9 cellular contexts compared by ENCODE assay signal in genomic region chr17:57044976-57045867, GRCh38. TPM values are rescaled to one million over a fixed set of nuclear protein-coding genes. Genes with fewer than 3 reads are reported as not detected.
DNase-seq lines count a peak whose midpoint lies in the region; ATAC-seq, FAIRE-seq and TF ChIP-seq lines count a peak whose summit lies in the region.
"Had no signal": no experiment of that assay in that cellular context is flagged by ENCODE, and none has a peak within 500 bp of the region (broad histone marks: within the 10 kb centered on the region; RNA-seq: fewer than 3 reads in every experiment).

No MANE protein-coding gene starts in this region.

- H3K9ac ChIP-seq in HepG2 (ENCODE audit: insufficient read depth, low read depth, low read length) (no peak overlapping the region), stomach smooth muscle (ENCODE audit: low read length in 2 of 2) (peak overlapping the region; percentile 1 to 51)

- in situ Hi-C loops in HepG2 (cut with HindIII; ENCODE audit: extremely low pct_ligation_motif_present, low pct_unique_long_range_greater_than_20kb), result no loop called here

- H3K4me1 ChIP-seq in HepG2 (ENCODE audit: insufficient read depth, low read length), result no peaks in the 10 kb centered on the region; the same call in 1 of the 2 replicates
- peaks cover 13% of the 10 kb centered on the region for H3K4me1 ChIP-seq in stomach smooth muscle (ENCODE audit: control insufficient read depth, insufficient read depth, low read length)

- H3K9me3 Mint-ChIP-seq in activated T-cell treated with anti-CD3 and anti-CD28 coated beads, Interleukin-2, amount 50 U/mL, for 72 hours, result no peaks in the 10 kb centered on the region

- FAIRE-seq in HepG2 (lab: Jason Lieb, UNC), result no peak

- ATAC-seq in activated CD4-positive, CD25-positive, alpha-beta regulatory T cell treated with anti-CD3 and anti-CD28 coated beads, Interleukin-2, amount 50 U/mL, for 24 hours, result no peak
- no peak for ATAC-seq in activated T-cell treated with anti-CD3 and anti-CD28 coated beads, Interleukin-2, amount 50 U/mL, for 72 hours (replicated peaks in 1 of 2)
- ATAC-seq in HepG2, result peak; percentile 41
- no peak for ATAC-seq in GM18867 (IDR thresholded peaks at IDR 0.05; ENCODE audit: unreplicated experiment)

- peak; percentile 31 for DNase-seq in activated CD4-positive, CD25-positive, alpha-beta regulatory T cell treated with anti-CD3 and anti-CD28 coated beads, Interleukin-2, amount 50 U/mL, for 72 hours
- DNase-seq in activated T-cell treated with anti-CD3 and anti-CD28 coated beads, Interleukin-2, amount 50 U/mL, for 72 hours, result peak in 1 of 2 donors; percentile 3
- no peak for DNase-seq in HepG2 (ENCODE audit: low spot score)
- DNase-seq in caudate nucleus (lab: John Stamatoyannopoulos, UW), result no peak
- no peak for DNase-seq in RPMI8226
- DNase-seq: NCI-H446 treated with DMSO at 0.1 percent for 48 hours had no signal

- H3K9me3 ChIP-seq in HepG2 (ENCODE audit: low read length) (no peaks in the 10 kb centered on the region), stomach smooth muscle (ENCODE audit: control insufficient read depth in 2 of 2, low read length in 2 of 2) (no peaks in the 10 kb centered on the region)

- peak overlapping the region; percentile 82 to 89 for H3K4me3 Mint-ChIP-seq in activated T-cell treated with anti-CD3 and anti-CD28 coated beads, Interleukin-2, amount 50 U/mL, for 72 hours

- H3K79me2 ChIP-seq in HepG2 (ENCODE audit: insufficient read depth, low read length), result no peaks in the 10 kb centered on the region

- TF ChIP-seq RAD21 in HepG2 (CRISPR knock-in tag; IDR thresholded peaks at IDR 0.05), result no peak

- H3K27me3 Mint-ChIP-seq in activated T-cell treated with anti-CD3 and anti-CD28 coated beads, Interleukin-2, amount 50 U/mL, for 72 hours (ENCODE audit: low read depth), result peaks cover 54% of the 10 kb centered on the region

- POLR2A ChIA-PET in HepG2 (lab: Yijun Ruan, JAX), result no interaction called here

- no peak overlapping the region for H2AFZ ChIP-seq in HepG2 (ENCODE audit: low read length)

- WGBS in HepG2 (ENCODE audit: low lambda C conversion rate), result 58% methylated on average over 45 of the region's 49 CpGs

- no peaks in the 10 kb centered on the region for H4K20me1 ChIP-seq in HepG2 (ENCODE audit: insufficient read depth, low read length)

- H3K27ac ChIP-seq in HepG2 (ENCODE audit: extremely low read length, insufficient read depth, low read length) (no peak overlapping the region), stomach smooth muscle (ENCODE audit: low read length) (peak overlapping the region; percentile 37), caudate nucleus (ENCODE audit: low read depth, low read length) (no peak overlapping the region)

- H3K27me3 ChIP-seq in HepG2 (ENCODE audit: control insufficient read depth in 1 of 2, insufficient read depth in 2 of 2, low read length in 2 of 2) (peaks cover 5 to 18% of the 10 kb centered on the region in 2 experiments; a peak in 4 of 5 replicates), stomach smooth muscle (ENCODE audit: control insufficient read depth in 1 of 2, insufficient read depth in 2 of 2, low read length in 2 of 2) (peaks cover 0 to 7% of the 10 kb centered on the region in 2 donors)

- H3K4me3 ChIP-seq in HepG2 (replicated peaks in 1 of 3; ENCODE audit: insufficient read depth in 1 of 3, low read depth in 2 of 3, low read length in 3 of 3), result peak overlapping the region in 1 of 3 experiments; percentile 26; a peak in 2 of 6 replicates
- H3K4me3 ChIP-seq in stomach smooth muscle (ENCODE audit: low read length in 2 of 2), result peak overlapping the region; percentile 61 to 75

- H3K36me3 Mint-ChIP-seq in activated T-cell treated with anti-CD3 and anti-CD28 coated beads, Interleukin-2, amount 50 U/mL, for 72 hours (ENCODE audit: insufficient read depth in 2 of 2), result no peaks in the 10 kb centered on the region

- H3K4me2 ChIP-seq in HepG2 (ENCODE audit: low read depth, low read length), result peak overlapping the region; percentile 38

- TF ChIP-seq POLR2A in HepG2 (IDR thresholded peaks at IDR 0.05; ENCODE audit: insufficient read depth in 1 of 2, low read depth in 2 of 2, low read length in 2 of 2), result no peak

- TF ChIP-seq CTCF in HepG2 (CRISPR knock-in tag; IDR thresholded peaks at IDR 0.05), result no peak

- H3K4me1 Mint-ChIP-seq in activated T-cell treated with anti-CD3 and anti-CD28 coated beads, Interleukin-2, amount 50 U/mL, for 72 hours (ENCODE audit: low read depth), result peaks cover 18% of the 10 kb centered on the region

- BruUV-seq in HepG2 (replicated peaks; lab: Mats Ljungman, UMichigan), result no TSS peak

- intact Hi-C loops in HepG2 (cut with micrococcal nuclease; ENCODE audit: unreplicated experiment), result no loop called here

- H3K27ac Mint-ChIP-seq in activated T-cell treated with anti-CD3 and anti-CD28 coated beads, Interleukin-2, amount 50 U/mL, for 72 hours, result no peak overlapping the region

- CTCF ChIA-PET in HepG2 (lab: Yijun Ruan, JAX; ENCODE audit: low intra/inter-chr PET ratio, low total read pairs), result no interaction called here

- TF ChIP-seq EP300 in HepG2 (IDR thresholded peaks at IDR 0.05; ENCODE audit: low read depth in 2 of 2, low read length in 2 of 2) (no peak), HepG2 (CRISPR knock-in tag; IDR thresholded peaks at IDR 0.05; ENCODE audit: borderline replicate concordance) (no peak)

- H3K36me3 ChIP-seq in HepG2 (replicated peaks in 1 of 2; ENCODE audit: control insufficient read depth in 1 of 2, insufficient read depth in 2 of 2, low read length in 2 of 2) (no peaks in the 10 kb centered on the region), stomach smooth muscle (ENCODE audit: control insufficient read depth in 2 of 2, insufficient read depth in 2 of 2, low read length in 2 of 2) (no peaks in the 10 kb centered on the region)

TF ChIP-seq in HepG2, 621 proteins besides CTCF, POLR2A, EP300 and RAD21 (continues in another document):
- TF ChIP-seq, protein P1, sequence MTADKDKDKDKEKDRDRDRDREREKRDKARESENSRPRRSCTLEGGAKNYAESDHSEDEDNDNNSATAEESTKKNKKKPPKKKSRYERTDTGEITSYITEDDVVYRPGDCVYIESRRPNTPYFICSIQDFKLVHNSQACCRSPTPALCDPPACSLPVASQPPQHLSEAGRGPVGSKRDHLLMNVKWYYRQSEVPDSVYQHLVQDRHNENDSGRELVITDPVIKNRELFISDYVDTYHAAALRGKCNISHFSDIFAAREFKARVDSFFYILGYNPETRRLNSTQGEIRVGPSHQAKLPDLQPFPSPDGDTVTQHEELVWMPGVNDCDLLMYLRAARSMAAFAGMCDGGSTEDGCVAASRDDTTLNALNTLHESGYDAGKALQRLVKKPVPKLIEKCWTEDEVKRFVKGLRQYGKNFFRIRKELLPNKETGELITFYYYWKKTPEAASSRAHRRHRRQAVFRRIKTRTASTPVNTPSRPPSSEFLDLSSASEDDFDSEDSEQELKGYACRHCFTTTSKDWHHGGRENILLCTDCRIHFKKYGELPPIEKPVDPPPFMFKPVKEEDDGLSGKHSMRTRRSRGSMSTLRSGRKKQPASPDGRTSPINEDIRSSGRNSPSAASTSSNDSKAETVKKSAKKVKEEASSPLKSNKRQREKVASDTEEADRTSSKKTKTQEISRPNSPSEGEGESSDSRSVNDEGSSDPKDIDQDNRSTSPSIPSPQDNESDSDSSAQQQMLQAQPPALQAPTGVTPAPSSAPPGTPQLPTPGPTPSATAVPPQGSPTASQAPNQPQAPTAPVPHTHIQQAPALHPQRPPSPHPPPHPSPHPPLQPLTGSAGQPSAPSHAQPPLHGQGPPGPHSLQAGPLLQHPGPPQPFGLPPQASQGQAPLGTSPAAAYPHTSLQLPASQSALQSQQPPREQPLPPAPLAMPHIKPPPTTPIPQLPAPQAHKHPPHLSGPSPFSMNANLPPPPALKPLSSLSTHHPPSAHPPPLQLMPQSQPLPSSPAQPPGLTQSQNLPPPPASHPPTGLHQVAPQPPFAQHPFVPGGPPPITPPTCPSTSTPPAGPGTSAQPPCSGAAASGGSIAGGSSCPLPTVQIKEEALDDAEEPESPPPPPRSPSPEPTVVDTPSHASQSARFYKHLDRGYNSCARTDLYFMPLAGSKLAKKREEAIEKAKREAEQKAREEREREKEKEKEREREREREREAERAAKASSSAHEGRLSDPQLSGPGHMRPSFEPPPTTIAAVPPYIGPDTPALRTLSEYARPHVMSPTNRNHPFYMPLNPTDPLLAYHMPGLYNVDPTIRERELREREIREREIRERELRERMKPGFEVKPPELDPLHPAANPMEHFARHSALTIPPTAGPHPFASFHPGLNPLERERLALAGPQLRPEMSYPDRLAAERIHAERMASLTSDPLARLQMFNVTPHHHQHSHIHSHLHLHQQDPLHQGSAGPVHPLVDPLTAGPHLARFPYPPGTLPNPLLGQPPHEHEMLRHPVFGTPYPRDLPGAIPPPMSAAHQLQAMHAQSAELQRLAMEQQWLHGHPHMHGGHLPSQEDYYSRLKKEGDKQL (CRISPR knock-in tag; IDR thresholded peaks at IDR 0.05; ENCODE audit: low read depth), result no peak
- TF ChIP-seq KDM5B (CRISPR knock-in tag; IDR thresholded peaks at IDR 0.05; ENCODE audit: borderline replicate concordance) (no peak), RXRB (CRISPR knock-in tag; IDR thresholded peaks at IDR 0.05; ENCODE audit: borderline replicate concordance) (no peak)

RNA-seq across cellular contexts. Expression of gene AKAP1, which starts 39.8 kb away (rescaled TPM):
- total RNA-seq in activated T-cell treated with anti-CD3 and anti-CD28 coated beads, Interleukin-2, amount 50 U/mL, for 72 hours, result 10 to 100 TPM; 19.6 to 23.1 TPM
- total RNA-seq in HepG2 (2016; rRNA removed; fragmentation: Illumina TruSeq; extraction: Trizol), result 46.4 and 101 TPM in 2 replicates
- total RNA-seq in HepG2 (2016; cell fraction: cytosol; rRNA removed; fragmentation: Illumina TruSeq; extraction: Trizol; ENCODE audit: low read depth), result 18.6 and 20.2 TPM in 2 replicates
- 43.3 and 95.2 TPM in 2 replicates for total RNA-seq in HepG2 (2016; cell fraction: insoluble cytoplasmic fraction; rRNA removed; fragmentation: Illumina TruSeq; extraction: Trizol)
- total RNA-seq in HepG2 (2016; cell fraction: membrane; rRNA removed; fragmentation: Illumina TruSeq; extraction: Trizol), result 44.9 and 47.5 TPM in 2 replicates
- 119 and 142 TPM in 2 replicates for total RNA-seq in HepG2 (2016; cell fraction: nucleus; rRNA removed; fragmentation: Illumina TruSeq; extraction: Trizol)
- 131 and 136 TPM in 2 replicates for polyA plus RNA-seq in HepG2 (2011; rRNA removed)
- polyA plus RNA-seq in HepG2 (2011; cell fraction: cytosol; rRNA removed), result 93.5 and 109 TPM in 2 replicates
- polyA plus RNA-seq in HepG2 (2011; cell fraction: nucleus; rRNA removed), result 234 and 300 TPM in 2 replicates
- polyA plus RNA-seq in HepG2 (2012), result 66.3 and 68.8 TPM in 2 replicates
- polyA plus RNA-seq in HepG2 (2016; cell fraction: cytosol; fragmentation: Illumina TruSeq; extraction: Trizol; ENCODE audit: low read depth), result 8.4 and 10.9 TPM in 2 replicates
- polyA plus RNA-seq in HepG2 (2016; cell fraction: insoluble cytoplasmic fraction; fragmentation: Illumina TruSeq; extraction: Trizol; ENCODE audit: low read depth), result 34.0 and 34.5 TPM in 2 replicates
- 17.7 and 18.8 TPM in 2 replicates for polyA plus RNA-seq in HepG2 (2016; cell fraction: membrane; fragmentation: Illumina TruSeq; extraction: Trizol; ENCODE audit: low read depth)
- polyA plus RNA-seq in HepG2 (2016; cell fraction: nucleus; fragmentation: Illumina TruSeq; extraction: Trizol; ENCODE audit: insufficient read depth, low read depth), result 141 and 146 TPM in 2 replicates
- 127 and 335 TPM in 2 replicates for polyA minus RNA-seq in HepG2 (2011; rRNA and poly(A)+ RNA removed; ENCODE audit: low replicate concordance)
- 101 and 127 TPM in 2 replicates for polyA minus RNA-seq in HepG2 (2011; cell fraction: cytosol; rRNA and poly(A)+ RNA removed)
- polyA minus RNA-seq in HepG2 (2011; cell fraction: nucleus; rRNA and poly(A)+ RNA removed), result 78.2 and 99.9 TPM in 2 replicates
